In genomic region chr3:130423064-130423463, GRCh38 we compare ENCODE assay signal across 27 cellular contexts.
"Had no signal": no experiment of that assay in that cellular context is flagged by ENCODE, and none has a peak within 500 bp of the region (broad histone marks: within the 10 kb centered on the region; RNA-seq: fewer than 3 reads in every experiment).

No MANE protein-coding gene starts in this region.

- H3K27me3 ChIP-seq: stomach, suprapubic skin, testis, thyroid gland, tibial artery, tibial nerve, transverse colon, upper lobe of left lung, upper lobe of right lung, uterus, vagina had no signal

- FAIRE-seq: urothelium cell line had no signal

- H3K36me3 ChIP-seq: stomach, suprapubic skin, thoracic aorta, thyroid gland, tibial artery, tibial nerve, transverse colon, upper lobe of left lung, upper lobe of right lung, uterus, vagina had no signal

- ATAC-seq: stimulated activated effector memory CD8-positive, alpha-beta T cell treated with anti-CD3 and anti-CD28 coated beads, Interleukin-12 subunit alpha, Interleukin-12 subunit beta, amount 100 ng/mL, for 72 hours; stimulated activated memory B cell treated with anti-CD40 and anti-IgM and Interleukin-4, amounts not matched to agents 10 μg/mL and 1 μg/mL and 100 μg/mL, for 72 hours; stimulated activated naive B cell treated with anti-CD40 and anti-IgM and Interleukin-4, amounts not matched to agents 10 μg/mL and 1 μg/mL and 100 μg/mL, for 72 hours; stimulated activated naive CD8-positive, alpha-beta T cell treated with anti-CD3 and anti-CD28 coated beads, Interleukin-15, amount 100 ng/mL, for 72 hours; stimulated activated naive CD8-positive, alpha-beta T cell treated with anti-CD3 and anti-CD28 coated beads, Interleukin-15, Interleukin-2, amounts not matched to agents 100 U/mL and 50 U/mL, for 24 hours; upper lobe of right lung had no signal

- H3K4me3 ChIP-seq: stomach, suprapubic skin, testis, thoracic aorta, thyroid gland, tibial artery, tibial nerve, transverse colon, upper lobe of left lung, upper lobe of right lung, uterus, vagina had no signal

- H3K9me3 ChIP-seq: stomach, suprapubic skin, testis, thoracic aorta, thyroid gland, tibial artery, tibial nerve, transverse colon, upper lobe of left lung, upper lobe of right lung, uterus, vagina had no signal

- H3K4me1 ChIP-seq: stomach, suprapubic skin, testis, thyroid gland, tibial artery, tibial nerve, transverse colon, upper lobe of left lung, upper lobe of right lung, uterus, vagina had no signal

- DNase-seq: stimulated activated CD4-positive, alpha-beta T cell treated with anti-CD3 and anti-CD28 coated beads, Interleukin-2, amount 100 ng/mL, for 48 hours; stimulated activated CD4-positive, alpha-beta T cell treated with anti-CD3 and anti-CD28 coated beads, Interleukin-4, amount 100 ng/mL, for 1 hour; stimulated activated CD4-positive, alpha-beta T cell treated with anti-CD3 and anti-CD28 coated beads, Interleukin-4, amount 100 ng/mL, for 24 hours; stimulated activated CD4-positive, alpha-beta T cell treated with anti-CD3 and anti-CD28 coated beads, Interleukin-4, amount 100 ng/mL, for 4 hours; stimulated activated CD8-positive, alpha-beta memory T cell treated with anti-CD3 and anti-CD28 coated beads, Interleukin-4, amount 100 ng/mL, for 48 hours; stimulated activated naive B cell treated with anti-CD40 and anti-IgM and Interleukin-4, amounts not matched to agents 10 μg/mL and 1 μg/mL and 100 μg/mL, for 72 hours; stimulated activated naive CD4-positive, alpha-beta T cell; stimulated activated naive CD4-positive, alpha-beta T cell treated with Interleukin-2 at 50 U/mL for 16 hours; stimulated activated naive CD8-positive, alpha-beta T cell treated with anti-CD3 and anti-CD28 coated beads, Interleukin-15, amount 100 ng/mL, for 72 hours; stimulated activated naive CD8-positive, alpha-beta T cell treated with anti-CD3 and anti-CD28 coated beads, Interleukin-15, Interleukin-2, amounts not matched to agents 100 U/mL and 50 U/mL, for 24 hours; stomach; substantia nigra; testis; thyroid gland; tibial artery; transverse colon; trophoblast cell; upper lobe of left lung; upper lobe of right lung; uterus had no signal

- H3K27ac ChIP-seq: stomach, suprapubic skin, testis, thoracic aorta, thyroid gland, tibial artery, tibial nerve, transverse colon, upper lobe of left lung, upper lobe of right lung, uterus, vagina had no signal
